In the genomic region with DNA sequence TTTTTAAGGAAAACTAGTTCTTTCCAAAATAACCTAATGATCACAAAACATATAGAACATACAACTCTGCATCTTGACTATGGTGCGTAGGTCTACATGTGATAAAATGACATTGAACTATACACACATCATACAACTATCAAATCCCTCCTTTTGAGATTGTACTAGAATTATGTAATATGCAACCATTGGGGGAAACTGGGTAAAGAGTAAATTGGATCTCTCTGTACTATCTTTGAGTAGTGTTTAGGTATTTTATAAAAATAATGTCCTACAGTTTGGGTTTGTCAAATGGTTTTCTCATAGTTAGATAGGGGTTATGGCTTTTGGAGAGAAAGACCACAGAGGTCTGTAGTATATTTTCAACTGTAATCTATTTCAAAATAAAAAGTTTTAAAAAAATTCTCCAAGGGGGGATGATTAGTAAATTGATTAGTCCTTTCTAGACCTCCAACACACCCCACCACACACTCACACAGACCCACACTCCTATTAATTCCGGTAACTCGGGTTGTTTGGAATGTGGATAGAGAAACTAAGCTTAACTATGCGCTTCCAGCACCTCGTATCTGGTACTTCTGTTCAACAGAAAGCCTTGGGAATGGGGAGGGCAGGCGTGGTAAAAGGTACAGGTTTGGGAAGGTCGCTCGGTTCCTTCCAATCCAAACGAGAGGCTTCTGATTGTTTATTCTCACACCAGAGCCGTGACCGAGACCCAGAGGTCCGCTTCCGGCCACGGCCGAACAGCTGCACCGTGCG, we compare ENCODE assay signal across 8 cellular contexts. TPM values are rescaled to one million over a fixed set of nuclear protein-coding genes. Genes with fewer than 3 reads are reported as not detected.
DNase-seq lines count a peak whose midpoint lies in the region; ATAC-seq and TF ChIP-seq lines count a peak whose summit lies in the region.

No MANE protein-coding gene starts in this region.

- peak overlapping the region; percentile 77 for H3K4me3 ChIP-seq in naive thymus-derived CD4-positive, alpha-beta T cell (ENCODE audit: low read length)

- no peak for ATAC-seq in naive thymus-derived CD4-positive, alpha-beta T cell
- no peak for ATAC-seq in HG03432 (IDR thresholded peaks at IDR 0.05; ENCODE audit: unreplicated experiment)

- peak overlapping the region; percentile 92 for H3K4me3 Mint-ChIP-seq in chondrocyte (ENCODE audit: unreplicated experiment)
- H3K4me3 Mint-ChIP-seq in naive thymus-derived CD4-positive, alpha-beta T cell = peak overlapping the region; percentile 87 to 98 (median 91)

- H3K27me3 ChIP-seq in naive thymus-derived CD4-positive, alpha-beta T cell (ENCODE audit: control insufficient read depth in 2 of 2, insufficient read depth in 2 of 2, low read length in 2 of 2) = no peaks in the 10 kb centered on the region

- peak overlapping the region; percentile 92 for H3K27ac ChIP-seq in naive thymus-derived CD4-positive, alpha-beta T cell (ENCODE audit: low read depth, low read length)

- DNase-seq in NCI-H82 (lab: John Stamatoyannopoulos, UW) (peak; percentile 79), NCI-H82 treated with DMSO at 0.1 percent for 48 hours (lab: John Stamatoyannopoulos, UW; ENCODE audit: unreplicated experiment) (no peak), NCI-H1694 (lab: John Stamatoyannopoulos, UW) (peak; percentile 7), chondrocyte (ENCODE audit: low spot score) (no peak), NCI-H774 (lab: John Stamatoyannopoulos, UW) (no peak), NCI-H748 (lab: John Stamatoyannopoulos, UW; ENCODE audit: unreplicated experiment) (no peak)
- peak in 6 of 9 donors; percentile 1 to 28 (median 10) for DNase-seq in naive thymus-derived CD4-positive, alpha-beta T cell

- intact Hi-C loops in naive thymus-derived CD4-positive, alpha-beta T cell (cut with micrococcal nuclease) = loop anchor here (1.0 to 5.0 kb wide), 5 partner anchors 39 to 1243 kb away; partner anchors contain the start of genes FAM98A (in 1 of the 2), SLC30A6 (in 1 of the 2) and TTC27 (in 1 of the 2)

- H3K4me1 Mint-ChIP-seq in chondrocyte (ENCODE audit: low read depth) = peaks cover 30% of the 10 kb centered on the region
- H3K4me1 Mint-ChIP-seq in naive thymus-derived CD4-positive, alpha-beta T cell = peaks cover 22 to 36% (median 28%) of the 10 kb centered on the region in 7 donors

- H3K36me3 Mint-ChIP-seq in chondrocyte (ENCODE audit: low read depth) = peaks cover 2% of the 10 kb centered on the region
- H3K36me3 Mint-ChIP-seq in naive thymus-derived CD4-positive, alpha-beta T cell = peaks cover 0 to 12% (median 3%) of the 10 kb centered on the region in 5 donors

- POLR2A ChIA-PET in naive thymus-derived CD4-positive, alpha-beta T cell (lab: Charles Lee) = interaction anchor here (0.6 to 1.0 kb wide), 2 partner anchors 190 to 292 kb away, joined by 3 read pairs; partner anchors contain the start of gene SLC30A6

- peak overlapping the region; percentile 96 for H3K27ac Mint-ChIP-seq in chondrocyte (ENCODE audit: unreplicated experiment)
- H3K27ac Mint-ChIP-seq in naive thymus-derived CD4-positive, alpha-beta T cell = peak overlapping the region; percentile 60 to 97 (median 90)

- no peaks in the 10 kb centered on the region for H3K9me3 Mint-ChIP-seq in chondrocyte (ENCODE audit: low read depth)
- H3K9me3 Mint-ChIP-seq in naive thymus-derived CD4-positive, alpha-beta T cell = no peaks in the 10 kb centered on the region

- H3K4me1 ChIP-seq in naive thymus-derived CD4-positive, alpha-beta T cell (ENCODE audit: control insufficient read depth in 2 of 2, insufficient read depth in 2 of 2, low read length in 2 of 2) = peaks cover 6 to 21% of the 10 kb centered on the region in 2 donors

- H3K27me3 Mint-ChIP-seq in chondrocyte (ENCODE audit: low read depth) = no peaks in the 10 kb centered on the region
- H3K27me3 Mint-ChIP-seq in naive thymus-derived CD4-positive, alpha-beta T cell = no peaks in the 10 kb centered on the region

- CTCF ChIA-PET in naive thymus-derived CD4-positive, alpha-beta T cell (lab: Charles Lee) = no interaction called here

- no peak for TF ChIP-seq CTCF in chondrocyte (IDR thresholded peaks at IDR 0.05)

- no peaks in the 10 kb centered on the region for H3K9me3 ChIP-seq in naive thymus-derived CD4-positive, alpha-beta T cell (ENCODE audit: control insufficient read depth in 2 of 3, low read length in 3 of 3)

- H3K36me3 ChIP-seq in naive thymus-derived CD4-positive, alpha-beta T cell (ENCODE audit: control insufficient read depth in 2 of 3, insufficient read depth in 3 of 3, low read length in 3 of 3) = peaks cover 0 to 6% (median 0%) of the 10 kb centered on the region in 3 experiments

RNA-seq across cellular contexts. Expression of gene BIRC6, which starts 0.7 kb away (rescaled TPM):
- total RNA-seq in chondrocyte = 76.0 to 103 TPM (median 76.0 TPM) in 3 replicates
- total RNA-seq in naive thymus-derived CD4-positive, alpha-beta T cell = 100 to 1,000 TPM; 130 to 159 (median 145) TPM
- 10 to 100 TPM; 21.8 to 25.3 TPM for polyA plus RNA-seq in naive thymus-derived CD4-positive, alpha-beta T cell

Comparison
In these comparisons a context has a peak if more than half of its experiments do, and no peak if none do; other contexts are left out.
1. DNase-seq: peak in NCI-H82 (single experiment), NCI-H1694 (single experiment) and naive thymus-derived CD4-positive, alpha-beta T cell (6 of 9); none in NCI-H82 treated with DMSO at 0.1 percent for 48 hours (single experiment), chondrocyte (single experiment), NCI-H774 (single experiment) and NCI-H748 (single experiment).